Comparison of ENCODE assay signal across 2 cellular contexts in the genomic region with DNA sequence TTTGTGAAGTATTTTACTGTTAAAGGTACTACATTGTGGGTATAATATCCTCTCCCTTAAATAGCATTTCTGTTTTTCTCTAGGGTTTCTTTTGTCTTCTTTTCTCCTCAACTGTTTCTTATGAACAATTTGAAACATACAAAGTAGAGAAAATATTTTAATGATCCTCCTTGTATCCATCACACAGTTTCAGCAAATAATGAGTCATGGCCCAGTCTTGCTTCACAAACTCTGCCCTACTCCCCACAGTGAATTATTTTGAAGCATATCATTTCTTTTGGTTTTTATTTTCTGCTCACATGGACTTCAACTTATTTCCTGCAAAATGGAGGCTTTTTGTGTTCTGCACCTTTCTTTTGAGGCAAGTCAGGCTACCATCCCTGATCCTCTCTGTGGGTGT.
A peak's percentile ranks its signal among the peaks of the same experiment; 100 is the strongest.
TF ChIP-seq lines count a peak whose summit lies in the region.

No MANE protein-coding gene starts in this region.

TF ChIP-seq in liver, 16 proteins besides CTCF, POLR2A, EP300 and RAD21:
- TF ChIP-seq, protein P1, sequence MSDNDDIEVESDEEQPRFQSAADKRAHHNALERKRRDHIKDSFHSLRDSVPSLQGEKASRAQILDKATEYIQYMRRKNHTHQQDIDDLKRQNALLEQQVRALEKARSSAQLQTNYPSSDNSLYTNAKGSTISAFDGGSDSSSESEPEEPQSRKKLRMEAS (IDR thresholded peaks at IDR 0.05), result no peak
- TF ChIP-seq NR2F2 (IDR thresholded peaks at IDR 0.05), result no peak
- no peak for TF ChIP-seq HNF4A (conservative IDR thresholded peaks at IDR 0.05)
- peak; percentile 34 to 48 for TF ChIP-seq JUND (IDR thresholded peaks at IDR 0.05)

TF ChIP-seq in HepG2, 621 proteins besides CTCF, POLR2A, EP300 and RAD21:
- TF ChIP-seq MTF1 (CRISPR knock-in tag; IDR thresholded peaks at IDR 0.05), result no peak
- no peak for TF ChIP-seq ZNF468 (CRISPR knock-in tag; IDR thresholded peaks at IDR 0.05)
- TF ChIP-seq HNRNPUL1 (IDR thresholded peaks at IDR 0.05; ENCODE audit: low read depth, low read length), result no peak
- TF ChIP-seq CAMTA2 (CRISPR knock-in tag; IDR thresholded peaks at IDR 0.05; ENCODE audit: borderline replicate concordance), result no peak
- TF ChIP-seq, protein P2, sequence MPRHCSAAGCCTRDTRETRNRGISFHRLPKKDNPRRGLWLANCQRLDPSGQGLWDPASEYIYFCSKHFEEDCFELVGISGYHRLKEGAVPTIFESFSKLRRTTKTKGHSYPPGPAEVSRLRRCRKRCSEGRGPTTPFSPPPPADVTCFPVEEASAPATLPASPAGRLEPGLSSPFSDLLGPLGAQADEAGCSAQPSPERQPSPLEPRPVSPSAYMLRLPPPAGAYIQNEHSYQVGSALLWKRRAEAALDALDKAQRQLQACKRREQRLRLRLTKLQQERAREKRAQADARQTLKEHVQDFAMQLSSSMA (CRISPR knock-in tag; IDR thresholded peaks at IDR 0.05), result no peak
- TF ChIP-seq MTA1 (CRISPR knock-in tag; IDR thresholded peaks at IDR 0.05; ENCODE audit: borderline replicate concordance), result no peak
- no peak for TF ChIP-seq SNAI1 (CRISPR knock-in tag; IDR thresholded peaks at IDR 0.05; ENCODE audit: borderline replicate concordance)
- no peak for TF ChIP-seq NFATC3 (CRISPR knock-in tag; IDR thresholded peaks at IDR 0.05)
- no peak for TF ChIP-seq ZBTB7B (CRISPR knock-in tag; IDR thresholded peaks at IDR 0.05)
- no peak for TF ChIP-seq IKZF4 (CRISPR knock-in tag; IDR thresholded peaks at IDR 0.05; ENCODE audit: borderline replicate concordance, low read depth, not compliant biosample characterization)
